Comparison of ENCODE assay signal across 1 cellular context in genomic region chr5:140189977-140190867, GRCh38.
TF ChIP-seq lines count a peak whose summit lies in the region.

No MANE protein-coding gene starts in this region.

TF ChIP-seq in endothelial cell of umbilical vein, 7 proteins besides CTCF, POLR2A, EP300 and RAD21 (continued from another document):
- TF ChIP-seq JUN (IDR thresholded peaks at IDR 0.05; ENCODE audit: borderline replicate concordance, insufficient read depth, insufficient read length, low read depth) (peak; percentile 64), POLR2AphosphoS5 (IDR thresholded peaks at IDR 0.05; ENCODE audit: insufficient read depth, low read depth, low read length) (no peak)
